ENCODE assay signal across 16 cellular contexts in genomic region chr2:188850786-188851185, GRCh38.
"Had no signal": no experiment of that assay in that cellular context is flagged by ENCODE, and none has a peak within 500 bp of the region (broad histone marks: within the 10 kb centered on the region; RNA-seq: fewer than 3 reads in every experiment).

No MANE protein-coding gene starts in this region.

- DNase-seq: activated CD4-positive, alpha-beta T cell treated with anti-CD3 and anti-CD28 coated beads, Interleukin-2, amount 50 U/mL, for 4 hours; activated gamma-delta T cell; dermis blood vessel endothelial cell; effector memory CD8-positive, alpha-beta T cell; esophagus squamous epithelium; hypothalamus; islet precursor cell; lower lobe of right lung; nephron progenitor cell; occipital lobe; stimulated activated CD4-positive, alpha-beta T cell treated with anti-CD3 and anti-CD28 coated beads, Interleukin-2, amount 100 ng/mL, for 48 hours had no signal

- H3K36me3 ChIP-seq: ascending aorta, esophagus squamous epithelium, lower lobe of right lung, right atrium auricular region, suprapubic skin had no signal

- FAIRE-seq: frontal cortex, TTC549 had no signal

- ATAC-seq: effector memory CD8-positive, alpha-beta T cell; lower lobe of right lung had no signal

- H3K4me1 ChIP-seq: ascending aorta, esophagus squamous epithelium, lower lobe of right lung, right atrium auricular region, suprapubic skin had no signal

- H3K4me3 ChIP-seq: ascending aorta, esophagus squamous epithelium, lower lobe of right lung, right atrium auricular region, suprapubic skin had no signal

- H3K9me3 ChIP-seq: ascending aorta, esophagus squamous epithelium, lower lobe of right lung, suprapubic skin had no signal

- H3K27ac ChIP-seq: ascending aorta, esophagus squamous epithelium, lower lobe of right lung, right atrium auricular region, suprapubic skin had no signal

- H3K27me3 ChIP-seq: ascending aorta, esophagus squamous epithelium, right atrium auricular region, suprapubic skin had no signal
